20 cellular contexts compared by ENCODE assay signal in the genomic region with DNA sequence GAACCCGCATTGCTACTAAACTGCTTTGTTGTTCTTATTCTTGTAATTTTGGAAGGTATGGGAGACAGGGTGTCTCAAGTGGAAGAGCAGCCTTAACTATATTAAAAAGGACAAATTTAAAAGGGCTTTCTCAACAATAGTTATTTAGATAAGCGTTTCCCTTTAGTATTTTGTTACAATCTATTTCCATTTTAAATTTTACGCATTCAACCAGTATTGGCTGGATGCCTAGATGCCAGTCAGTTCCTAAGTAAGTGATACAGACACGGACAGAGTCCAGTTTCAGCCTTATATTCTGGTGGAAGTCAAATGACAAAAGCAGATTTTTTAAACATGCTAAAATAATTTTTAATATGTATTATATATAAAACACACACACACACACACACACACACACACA. TPM values are rescaled to one million over a fixed set of nuclear protein-coding genes. Genes with fewer than 3 reads are reported as not detected.
DNase-seq lines count a peak whose midpoint lies in the region; ATAC-seq and TF ChIP-seq lines count a peak whose summit lies in the region.
"Had no signal": no experiment of that assay in that cellular context is flagged by ENCODE, and none has a peak within 500 bp of the region (broad histone marks: within the 10 kb centered on the region; RNA-seq: fewer than 3 reads in every experiment).

No MANE protein-coding gene starts in this region.

- intact Hi-C loops in Panc1 (cut with micrococcal nuclease; ENCODE audit: unreplicated experiment), result no loop called here

- peak overlapping the region; percentile 27 for H3K9ac ChIP-seq in skeletal muscle satellite cell (ENCODE audit: low read depth, low read length)
- H3K9ac ChIP-seq: BLaER1 treated with 17β-estradiol and CSF1 and Interleukin-3, amounts not matched to agents 10 nM and 100 nM had no signal

- no peak for TF ChIP-seq CTCF in Panc1 (IDR thresholded peaks at IDR 0.05)

- POLR2A ChIA-PET in Panc1 (lab: Charles Lee), result no interaction called here

- in situ Hi-C loops in Panc1 (cut with HindIII; ENCODE audit: low pct_unique_long_range_greater_than_20kb, low sequenced_read_pairs), result no loop called here

- DNase-seq in DMS153 treated with DMSO at 0.1 percent for 48 hours (lab: John Stamatoyannopoulos, UW; ENCODE audit: unreplicated experiment) (peak; percentile 59), M059J (ENCODE audit: low read depth) (peak; percentile 48), Panc1 (ENCODE audit: low read depth, low spot score) (no peak), superior temporal gyrus (ENCODE audit: extremely low spot score) (no peak)
- DNase-seq in stimulated activated naive CD4-positive, alpha-beta T cell treated with Interleukin-2 at 50 U/mL for 16 hours (lab: John Stamatoyannopoulos, UW), result no peak
- DNase-seq in NK-92 treated with Interleukin-12 subunit alpha and Interleukin-12 subunit beta, amount 100 ng/mL, for 24 hours (lab: John Stamatoyannopoulos, UW), result no peak
- DNase-seq: activated CD4-positive, alpha-beta memory T cell treated with anti-CD3 and anti-CD28 coated beads, Interleukin-2, amount 10 ng/mL, durations not matched to agents 7 days and 5 days; activated CD4-positive, CD25-positive, alpha-beta regulatory T cell treated with anti-CD3 and anti-CD28 coated beads, Interleukin-2, amount 50 U/mL, for 72 hours; colonic mucosa; DMS79; GDM1; GOT3; hippocampal formation; IMR-90; left cardiac atrium; NCI-H2171; T-helper 1 cell had no signal

- no peaks in the 10 kb centered on the region for H3K27me3 ChIP-seq in Panc1 (ENCODE audit: control insufficient read depth, insufficient read depth, low read length)
- no peaks in the 10 kb centered on the region for H3K27me3 ChIP-seq in skeletal muscle satellite cell (ENCODE audit: control insufficient read depth, insufficient read depth, low read length)
- H3K27me3 ChIP-seq: BLaER1 treated with 17β-estradiol and CSF1 and Interleukin-3, amounts not matched to agents 10 nM and 100 nM; colonic mucosa had no signal

- ATAC-seq in Panc1, result no peak
- ATAC-seq: activated naive CD4-positive, alpha-beta T cell treated with anti-CD3 and anti-CD28 coated beads, Interleukin-2, amount 50 U/mL, for 72 hours; left cardiac atrium had no signal

- no peaks in the 10 kb centered on the region; the same call in 1 of the 2 replicates for H3K36me3 ChIP-seq in Panc1 (ENCODE audit: control insufficient read depth, insufficient read depth, low read length)
- H3K36me3 ChIP-seq in skeletal muscle satellite cell (ENCODE audit: insufficient read depth, low read length), result peaks cover 12% of the 10 kb centered on the region
- H3K36me3 ChIP-seq: colonic mucosa had no signal

- CTCF ChIA-PET in Panc1 (lab: Charles Lee), result no interaction called here

- H3K4me2 ChIP-seq in skeletal muscle satellite cell (ENCODE audit: low read length), result no peak overlapping the region
- H3K4me2 ChIP-seq: BLaER1 treated with 17β-estradiol and CSF1 and Interleukin-3, amounts not matched to agents 10 nM and 100 nM had no signal

- H3K4me1 ChIP-seq in Panc1 (ENCODE audit: control insufficient read depth, insufficient read depth, low read length) (peaks cover 78% of the 10 kb centered on the region), skeletal muscle satellite cell (ENCODE audit: control insufficient read depth, insufficient read depth, low read length) (peaks cover 36% of the 10 kb centered on the region)
- H3K4me1 ChIP-seq: colonic mucosa had no signal

- no peaks in the 10 kb centered on the region for H3K9me3 ChIP-seq in Panc1 (ENCODE audit: control insufficient read depth, insufficient read depth, low read depth, low read length)
- H3K9me3 ChIP-seq in skeletal muscle satellite cell (replicated peaks; ENCODE audit: low read length), result no peaks in the 10 kb centered on the region
- H3K9me3 ChIP-seq: colonic mucosa had no signal

- peak overlapping the region; percentile 98 for H3K27ac ChIP-seq in Panc1 (ENCODE audit: low read length)
- H3K27ac ChIP-seq: colonic mucosa had no signal

- BruUV-seq in Panc1 (replicated peaks; lab: Mats Ljungman, UMichigan), result no TSS peak

- H3K4me3 ChIP-seq in Panc1 (ENCODE audit: low read depth in 2 of 2, low read length in 2 of 2) (no peak overlapping the region), skeletal muscle satellite cell (ENCODE audit: low read length) (no peak overlapping the region)
- H3K4me3 ChIP-seq: BLaER1 treated with 17β-estradiol and CSF1 and Interleukin-3, amounts not matched to agents 10 nM and 100 nM; colonic mucosa had no signal

RNA-seq across cellular contexts. Expression of a gene that starts 28.3 kb away (rescaled TPM):
- 67.0 and 112 TPM in 2 replicates for total RNA-seq in M059J (2014; rRNA removed; shearing (Covaris generic))
- 288 TPM for total RNA-seq in Panc1 (2021; ENCODE audit: unreplicated experiment)
- 203 TPM for polyA plus RNA-seq in Panc1 (2012; ENCODE audit: insufficient read length)
- total RNA-seq in skeletal muscle satellite cell (2012; rRNA removed), result 100 and 105 TPM in 2 replicates

Comparison
In these comparisons a context has a peak if more than half of its experiments do, and no peak if none do; other contexts are left out.
1. DNase-seq: peak in DMS153 treated with DMSO at 0.1 percent for 48 hours (single experiment) and M059J (single experiment); none in Panc1 (single experiment), stimulated activated naive CD4-positive, alpha-beta T cell treated with Interleukin-2 at 50 U/mL for 16 hours (single experiment), NK-92 treated with Interleukin-12 subunit alpha and Interleukin-12 subunit beta, amount 100 ng/mL, for 24 hours (single experiment) and superior temporal gyrus (single experiment).